8 cellular contexts compared by ENCODE assay signal in the genomic region with DNA sequence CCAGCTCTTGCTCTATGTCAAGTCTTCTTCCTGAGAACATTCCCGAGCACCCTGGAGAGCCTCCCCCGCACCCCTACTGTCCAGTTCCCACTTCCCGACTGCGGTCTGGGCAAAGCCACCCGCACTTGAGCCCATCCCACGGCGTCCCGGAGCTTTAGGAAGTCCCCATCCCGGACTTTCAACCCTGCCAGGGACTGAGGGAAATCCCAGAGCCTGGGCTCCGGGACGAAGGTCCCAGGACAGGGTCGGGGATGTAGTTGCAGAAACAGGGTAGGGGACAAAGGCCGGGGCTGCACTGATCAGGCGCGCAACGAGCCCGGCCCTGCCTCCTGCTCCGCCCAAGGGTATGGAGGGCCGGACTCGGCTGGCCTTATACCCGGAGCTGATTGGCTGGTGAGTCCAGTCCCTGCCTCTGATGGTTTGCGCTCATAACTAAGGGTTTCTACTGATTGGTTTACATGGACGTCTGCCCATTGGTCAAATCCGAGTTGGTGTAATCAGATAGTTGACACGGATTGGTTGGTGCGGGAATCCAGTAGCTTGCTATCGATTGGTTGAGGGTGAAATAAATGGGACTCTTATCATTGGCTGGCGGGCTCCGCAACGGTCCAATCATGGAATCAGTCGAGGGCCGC. TPM values are rescaled to one million over a fixed set of nuclear protein-coding genes. Genes with fewer than 3 reads are reported as not detected.
DNase-seq lines count a peak whose midpoint lies in the region; ATAC-seq and TF ChIP-seq lines count a peak whose summit lies in the region.

No MANE protein-coding gene starts in this region.

- H3K23ac ChIP-seq in IMR-90 (ENCODE audit: low read depth, low read length) = peak overlapping the region; percentile 2; the same call in 1 of the 2 replicates

- H4K8ac ChIP-seq in IMR-90 (ENCODE audit: low read depth in 2 of 2, low read length in 2 of 2) = peak overlapping the region; percentile 71 to 99

- H2AFZ ChIP-seq in IMR-90 (replicated peaks; ENCODE audit: low read length, poor library complexity) = peak overlapping the region; percentile 99

- H3K18ac ChIP-seq in IMR-90 (ENCODE audit: low read depth, low read length) = peak overlapping the region; percentile 40; the same call in 1 of the 2 replicates

- no peak overlapping the region for H2BK15ac ChIP-seq in IMR-90 (ENCODE audit: low read depth, low read length)

- no peak for TF ChIP-seq RAD21 in IMR-90 (IDR thresholded peaks at IDR 0.05; ENCODE audit: low read length)

- TF ChIP-seq POLR2A in IMR-90 (IDR thresholded peaks at IDR 0.05; ENCODE audit: low read depth, low read length) = peak; percentile 70

- 0 out of 2 replicates have a peak, but pooled peaks cover 2% of the 10 kb centered on the region for H3K9me1 ChIP-seq in IMR-90 (ENCODE audit: insufficient read depth, low read length)

- H3K56ac ChIP-seq in IMR-90 (ENCODE audit: extremely low read depth, insufficient read depth, low read length) = no peak overlapping the region

- peak; percentile 98 for DNase-seq in DMS114 treated with DMSO at 0.1 percent for 48 hours (lab: John Stamatoyannopoulos, UW; ENCODE audit: unreplicated experiment)
- DNase-seq in IMR-90 = peak; percentile 100
- DNase-seq in OCI-M2 (lab: John Stamatoyannopoulos, UW; ENCODE audit: unreplicated experiment) = peak; percentile 87
- DNase-seq in activated T-cell treated with anti-CD3 and anti-CD28 coated beads, Interleukin-2, amount 50 U/mL, for 1 hour = peak; percentile 80
- peak; percentile 100 for DNase-seq in epithelial cell of proximal tubule (ENCODE audit: low read depth)
- peak; percentile 95 to 98 (median 96) for DNase-seq in mucosa of descending colon
- DNase-seq in stimulated activated CD8-positive, alpha-beta memory T cell treated with anti-CD3 and anti-CD28 coated beads, Interleukin-4, amount 100 ng/mL, for 1 hour (ENCODE audit: low read depth in 2 of 2, low spot score in 1 of 2) = peak; percentile 54 to 78

- no peak overlapping the region for H2BK120ac ChIP-seq in IMR-90 (ENCODE audit: low read depth, low read length)

- H3K14ac ChIP-seq in IMR-90 (replicated peaks; ENCODE audit: low read depth, low read length) = peak overlapping the region; percentile 79

- intact Hi-C loops in IMR-90 (cut with micrococcal nuclease) = no loop called here
- intact Hi-C loops in mucosa of descending colon (cut with DNase I, micrococcal nuclease) = no loop called here

- peak overlapping the region; percentile 84 for H4K5ac ChIP-seq in IMR-90 (ENCODE audit: low read depth, low read length)

- peak overlapping the region; percentile 78 for H4K91ac ChIP-seq in IMR-90 (ENCODE audit: insufficient read depth, low read depth, low read length)

- H4K20me1 ChIP-seq in IMR-90 (ENCODE audit: insufficient read depth, low read length) = no peaks in the 10 kb centered on the region

- peaks cover 7 to 11% of the 10 kb centered on the region in 2 experiments; a peak in 2 of 4 replicates for H3K79me1 ChIP-seq in IMR-90 (ENCODE audit: low read depth in 1 of 2, low read length in 2 of 2)

- peak overlapping the region; percentile 81 for H3K4me3 ChIP-seq in IMR-90 (ENCODE audit: insufficient read depth, low read depth, low read length)
- peak overlapping the region; percentile 76 for H3K4me3 ChIP-seq in epithelial cell of proximal tubule (ENCODE audit: low read depth, low read length)
- H3K4me3 ChIP-seq in mucosa of descending colon = peak overlapping the region; percentile 57

- peaks cover 5% of the 10 kb centered on the region for H3K36me3 ChIP-seq in IMR-90 (ENCODE audit: control insufficient read depth, insufficient read depth, low read length)
- H3K36me3 ChIP-seq in mucosa of descending colon (ENCODE audit: low read depth) = peaks cover 5% of the 10 kb centered on the region

- POLR2A ChIA-PET in IMR-90 (lab: Charles Lee; ENCODE audit: unreplicated experiment) = interaction anchor here (0.6 kb wide), 1 partner anchor 12 kb away, joined by 3 read pairs; no protein-coding TSS in a partner anchor

- peak overlapping the region; percentile 78 for H3K9ac ChIP-seq in IMR-90 (ENCODE audit: low read depth, low read length)

- H3K4me1 ChIP-seq in IMR-90 (ENCODE audit: control insufficient read depth, insufficient read depth, low read length) (peaks cover 10% of the 10 kb centered on the region), mucosa of descending colon (ENCODE audit: low read depth) (peaks cover 26% of the 10 kb centered on the region)

- H3K9me3 ChIP-seq in IMR-90 (ENCODE audit: control insufficient read depth, insufficient read depth, low read length) = no peaks in the 10 kb centered on the region
- no peaks in the 10 kb centered on the region for H3K9me3 ChIP-seq in mucosa of descending colon

- no peaks in the 10 kb centered on the region for H3K27me3 ChIP-seq in IMR-90 (ENCODE audit: control insufficient read depth, insufficient read depth, low read length)

- dilution Hi-C loops in IMR-90 (cut with HindIII; ENCODE audit: low sequenced_read_pairs, unreplicated experiment) = no loop called here

- H2AK9ac ChIP-seq in IMR-90 (replicated peaks; ENCODE audit: low read depth, low read length, poor library complexity) = peak overlapping the region; percentile 86

- H2BK5ac ChIP-seq in IMR-90 (ENCODE audit: low read depth, low read length, poor library complexity, severe bottlenecking) = peak overlapping the region; percentile 72

- peak overlapping the region; percentile 97 for H3K4me2 ChIP-seq in IMR-90 (ENCODE audit: low read depth, low read length)

- peak overlapping the region; percentile 87; the same call in 1 of the 2 replicates for H2AK5ac ChIP-seq in IMR-90 (ENCODE audit: low read depth, low read length)

- no peak overlapping the region for H2BK20ac ChIP-seq in IMR-90 (ENCODE audit: low read depth, low read length)

- WGBS in IMR-90 (ENCODE audit: extremely low coverage in 2 of 2, insufficient read length in 1 of 2), 2 experiments = 0% methylated on average over 11 of the region's 32 CpGs; no CpG with 5 or more reads in 1 of the 2 experiments

- in situ Hi-C loops in IMR-90 (cut with MboI; ENCODE audit: low sequenced_read_pairs) = no loop called here

- BruUV-seq in IMR-90 (replicated peaks; lab: Mats Ljungman, UMichigan) = no TSS peak

- CTCF ChIA-PET in IMR-90 (lab: Yijun Ruan, JAX) = interaction anchor here (0.6 to 3.1 kb wide), 2 partner anchors 10 to 744 kb away, joined by 3 to 29 read pairs; no protein-coding TSS in a partner anchor

- ATAC-seq in GM21529 (IDR thresholded peaks at IDR 0.05; ENCODE audit: unreplicated experiment) (peak; percentile 84), IMR-90 (ENCODE audit: low read depth) (peak; percentile 91), mucosa of descending colon (peak; percentile 77)

- peak overlapping the region; percentile 77 for H3K27ac ChIP-seq in IMR-90 (ENCODE audit: insufficient read depth, low read length)

- TF ChIP-seq CTCF in IMR-90 (conservative IDR thresholded peaks at IDR 0.05; ENCODE audit: low read depth, low read length) = no peak
- TF ChIP-seq CTCF in epithelial cell of proximal tubule (conservative IDR thresholded peaks at IDR 0.05; ENCODE audit: low read depth, low read length) = no peak
- peak; percentile 32 for TF ChIP-seq CTCF in mucosa of descending colon (IDR thresholded peaks at IDR 0.05)

- peak overlapping the region; percentile 80 for H3K4ac ChIP-seq in IMR-90 (ENCODE audit: low read depth, low read length)

TF ChIP-seq in IMR-90, 13 proteins besides CTCF, POLR2A, EP300 and RAD21:
- no peak for TF ChIP-seq RFX5 (IDR thresholded peaks at IDR 0.05; ENCODE audit: low read depth, low read length)
- TF ChIP-seq FOS (IDR thresholded peaks at IDR 0.05; ENCODE audit: low read depth, low read length) = peak; percentile 98
- TF ChIP-seq BHLHE40 (IDR thresholded peaks at IDR 0.05; ENCODE audit: low read depth, low read length) = no peak

RNA-seq across cellular contexts. Expression of gene MPND, which starts 0.8 kb away (rescaled TPM):
- total RNA-seq in IMR-90 (2012; rRNA removed) (2.3 and 3.3 TPM in 2 replicates), epithelial cell of proximal tubule (3.9 and 6.3 TPM in 2 replicates), mucosa of descending colon (10 to 100 TPM; 43.8 to 82.8 (median 49.0) TPM)
- 8.1 and 9.8 TPM in 2 replicates for polyA plus RNA-seq in IMR-90 (2012; rRNA removed)
- polyA plus RNA-seq in IMR-90 (2012; cell fraction: cytosol; rRNA removed) = 12.5 and 13.1 TPM in 2 replicates
- 4.6 and 9.8 TPM in 2 replicates for polyA plus RNA-seq in IMR-90 (2012; cell fraction: nucleus; rRNA removed; ENCODE audit: low replicate concordance)

RNA-seq across cellular contexts. Expression of gene STAP2, which starts 3.9 kb away (rescaled TPM):
- total RNA-seq in IMR-90 (2012; rRNA removed) = 1.3 and 1.4 TPM in 2 replicates
- 3.2 and 3.4 TPM in 2 replicates for polyA plus RNA-seq in IMR-90 (2012; rRNA removed)
- polyA plus RNA-seq in IMR-90 (2012; cell fraction: cytosol; rRNA removed) = 7.1 and 7.7 TPM in 2 replicates
- 10.0 and 17.1 TPM in 2 replicates for polyA plus RNA-seq in IMR-90 (2012; cell fraction: nucleus; rRNA removed; ENCODE audit: low replicate concordance)
- total RNA-seq in epithelial cell of proximal tubule = 49.2 and 70.8 TPM in 2 replicates
- total RNA-seq in mucosa of descending colon = 100 to 1,000 TPM in 2 of 3 donors, 10 to 100 TPM in 1; 91.4 to 330 (median 183) TPM

RNA-seq across cellular contexts. Expression of gene FSD1, which starts 38.1 kb away (rescaled TPM):
- 17.4 and 19.2 TPM in 2 replicates for total RNA-seq in IMR-90 (2012; rRNA removed)
- 23.4 and 24.4 TPM in 2 replicates for polyA plus RNA-seq in IMR-90 (2012; rRNA removed)
- polyA plus RNA-seq in IMR-90 (2012; cell fraction: cytosol; rRNA removed) = 14.6 and 37.7 TPM in 2 replicates
- 53.7 and 112 TPM in 2 replicates for polyA plus RNA-seq in IMR-90 (2012; cell fraction: nucleus; rRNA removed; ENCODE audit: low replicate concordance)
- 17.5 and 22.9 TPM in 2 replicates for total RNA-seq in epithelial cell of proximal tubule
- total RNA-seq in mucosa of descending colon = 1 to 10 TPM in 1 of 3 donors, under 1 TPM in 2; 0.64 to 2.0 (median 0.84) TPM

RNA-seq across cellular contexts. Expression of gene TMIGD2, which starts 40.3 kb away (rescaled TPM):
- total RNA-seq in IMR-90 (2012; rRNA removed) (not detected in 2 replicates), epithelial cell of proximal tubule (not detected in 2 replicates), mucosa of descending colon (1 to 10 TPM in 2 of 3 donors, under 1 TPM in 1; 0.46 to 1.3 (median 1.2) TPM)
- polyA plus RNA-seq in IMR-90 (2012; rRNA removed) = not detected in 2 replicates
- not detected in 2 replicates for polyA plus RNA-seq in IMR-90 (2012; cell fraction: cytosol; rRNA removed)
- polyA plus RNA-seq in IMR-90 (2012; cell fraction: nucleus; rRNA removed; ENCODE audit: low replicate concordance) = 0.07 TPM in 1 of 2 replicates, not detected in the other

RNA-seq across cellular contexts. Expression of gene SH3GL1, which starts 57.8 kb away (rescaled TPM):
- total RNA-seq in IMR-90 (2012; rRNA removed) (28.1 and 32.2 TPM in 2 replicates), epithelial cell of proximal tubule (66.5 and 109 TPM in 2 replicates), mucosa of descending colon (10 to 100 TPM; 31.7 to 54.9 (median 47.5) TPM)
- polyA plus RNA-seq in IMR-90 (2012; rRNA removed) = 138 and 161 TPM in 2 replicates
- polyA plus RNA-seq in IMR-90 (2012; cell fraction: cytosol; rRNA removed) = 103 and 170 TPM in 2 replicates
- polyA plus RNA-seq in IMR-90 (2012; cell fraction: nucleus; rRNA removed; ENCODE audit: low replicate concordance) = 93.0 and 160 TPM in 2 replicates

Comparison
In these comparisons a context has a peak if more than half of its experiments do, and no peak if none do; other contexts are left out.
1. Peak in every context shown above with its lines: DNase-seq, ATAC-seq, H3K4me3 ChIP-seq and H3K27ac ChIP-seq.
2. RNA of gene STAP2, which starts 3.9 kb away (total RNA-seq): 91.4 to 330 TPM in mucosa of descending colon and 49.2 to 70.8 TPM in epithelial cell of proximal tubule; 1.3 to 1.4 TPM in IMR-90; every median in the first group is over 10 times any median in the second.